ENCODE assay signal across 1 cellular context in the genomic region with DNA sequence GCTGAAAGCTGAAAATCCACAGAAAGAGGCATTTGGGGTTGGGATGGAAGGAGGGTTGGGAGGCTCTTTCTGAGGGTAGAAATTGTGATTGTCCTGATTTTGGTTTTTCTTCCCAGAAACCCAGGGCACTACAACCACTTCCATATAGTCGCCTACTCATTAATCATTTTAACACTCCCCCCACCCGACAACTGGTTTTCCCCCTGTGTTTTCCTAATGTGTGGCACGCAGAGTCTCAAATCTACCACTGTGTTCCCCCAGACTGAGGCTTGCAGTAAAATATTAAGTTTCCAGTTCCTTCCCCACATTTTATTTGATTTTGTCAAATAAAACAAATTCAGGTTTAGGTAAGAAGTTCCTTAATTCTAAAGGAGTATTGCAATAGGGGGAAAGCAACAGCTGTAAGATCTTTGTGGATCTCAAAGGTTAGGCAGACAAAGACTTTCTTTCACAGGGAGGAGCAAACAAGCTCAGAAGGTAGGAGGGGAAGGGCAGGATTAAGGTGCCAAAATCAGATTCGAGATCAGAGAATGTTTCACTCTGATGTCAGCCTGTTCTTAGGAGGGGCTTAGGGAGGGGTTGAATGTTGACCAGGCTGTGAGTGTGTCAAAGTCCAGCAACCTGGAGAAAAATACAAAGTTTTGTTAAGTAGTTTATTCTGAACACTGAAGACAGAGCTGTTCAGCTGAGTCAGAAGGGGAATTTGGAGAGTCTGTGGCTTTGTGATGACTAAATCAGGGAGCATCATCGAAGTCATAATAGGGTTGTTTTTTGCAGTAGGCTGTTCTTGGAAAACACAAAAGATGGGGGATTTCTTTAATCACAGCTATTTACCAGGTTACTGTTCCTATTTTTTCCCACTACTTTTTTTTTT.
TF ChIP-seq lines count a peak whose summit lies in the region.

No MANE protein-coding gene starts in this region.

TF ChIP-seq in HepG2, 621 proteins besides CTCF, POLR2A, EP300 and RAD21 (continued from another document and continues in another):
- TF ChIP-seq ATM (IDR thresholded peaks at IDR 0.05; ENCODE audit: borderline replicate concordance) (no peak), MTA3 (CRISPR knock-in tag; IDR thresholded peaks at IDR 0.05) (no peak), FOXK1 (CRISPR knock-in tag; IDR thresholded peaks at IDR 0.05; ENCODE audit: borderline replicate concordance, low read depth) (peak; percentile 27; the same call in 1 of the 2 replicates), RXRB (CRISPR knock-in tag; IDR thresholded peaks at IDR 0.05; ENCODE audit: borderline replicate concordance) (peak; percentile 27; the same call in 1 of the 2 replicates), ZNF776 (CRISPR knock-in tag; IDR thresholded peaks at IDR 0.05) (no peak), GPBP1L1 (CRISPR knock-in tag; IDR thresholded peaks at IDR 0.05) (no peak), PHF5A (CRISPR knock-in tag; IDR thresholded peaks at IDR 0.05; ENCODE audit: low read depth, unreplicated experiment) (no peak), ZNF7 (CRISPR knock-in tag; IDR thresholded peaks at IDR 0.05) (no peak), ZNF292 (CRISPR knock-in tag; IDR thresholded peaks at IDR 0.05; ENCODE audit: borderline replicate concordance, low read depth) (no peak), HOXA9 (CRISPR knock-in tag; IDR thresholded peaks at IDR 0.05; ENCODE audit: borderline replicate concordance) (no peak), TCF12 (IDR thresholded peaks at IDR 0.05) (no peak), TCF12 (CRISPR knock-in tag; IDR thresholded peaks at IDR 0.05) (no peak), MEIS1 (CRISPR knock-in tag; IDR thresholded peaks at IDR 0.05; ENCODE audit: borderline replicate concordance) (no peak), ZNF317 (CRISPR knock-in tag; IDR thresholded peaks at IDR 0.05) (no peak), DNMT3B (CRISPR knock-in tag; conservative IDR thresholded peaks at IDR 0.05) (0 out of 2 replicates have a peak, but pooled peaks have one; percentile 35), NFE2L1 (CRISPR knock-in tag; IDR thresholded peaks at IDR 0.05; ENCODE audit: borderline replicate concordance) (no peak), CREB3 (CRISPR knock-in tag; IDR thresholded peaks at IDR 0.05) (no peak), ZKSCAN1 (IDR thresholded peaks at IDR 0.05; ENCODE audit: low read length) (no peak), MXD1 (CRISPR knock-in tag; IDR thresholded peaks at IDR 0.05) (no peak), MLX (CRISPR knock-in tag; IDR thresholded peaks at IDR 0.05) (no peak), HMG20B (CRISPR knock-in tag; conservative IDR thresholded peaks at IDR 0.05) (peak; percentile 85; the same call in 1 of the 2 replicates), BCL3 (CRISPR knock-in tag; IDR thresholded peaks at IDR 0.05) (no peak), NFYB (CRISPR knock-in tag; IDR thresholded peaks at IDR 0.05) (no peak), MIER2 (CRISPR knock-in tag; IDR thresholded peaks at IDR 0.05) (0 out of 2 replicates have a peak, but pooled peaks have one; percentile 31), HES4 (CRISPR knock-in tag; IDR thresholded peaks at IDR 0.05; ENCODE audit: borderline replicate concordance) (no peak), STAT5B (CRISPR knock-in tag; IDR thresholded peaks at IDR 0.05) (no peak), HNRNPUL1 (IDR thresholded peaks at IDR 0.05; ENCODE audit: low read depth, low read length) (no peak), ZNF766 (CRISPR knock-in tag; IDR thresholded peaks at IDR 0.05; ENCODE audit: borderline replicate concordance) (no peak), ZMYM4 (CRISPR knock-in tag; IDR thresholded peaks at IDR 0.05) (peak; percentile 49; the same call in 1 of the 2 replicates), SMARCC2 (IDR thresholded peaks at IDR 0.05) (no peak), ETV6 (CRISPR knock-in tag; conservative IDR thresholded peaks at IDR 0.05) (no peak), SKIL (CRISPR knock-in tag; IDR thresholded peaks at IDR 0.05; ENCODE audit: borderline replicate concordance) (no peak), ARNT2 (CRISPR knock-in tag; IDR thresholded peaks at IDR 0.05; ENCODE audit: low read depth) (no peak), MAFF (IDR thresholded peaks at IDR 0.05; ENCODE audit: low read depth, low read length) (no peak)
- TF ChIP-seq, protein P1, sequence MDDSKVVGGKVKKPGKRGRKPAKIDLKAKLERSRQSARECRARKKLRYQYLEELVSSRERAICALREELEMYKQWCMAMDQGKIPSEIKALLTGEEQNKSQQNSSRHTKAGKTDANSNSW (CRISPR knock-in tag; IDR thresholded peaks at IDR 0.05; ENCODE audit: borderline replicate concordance) = no peak
- TF ChIP-seq, protein P2, sequence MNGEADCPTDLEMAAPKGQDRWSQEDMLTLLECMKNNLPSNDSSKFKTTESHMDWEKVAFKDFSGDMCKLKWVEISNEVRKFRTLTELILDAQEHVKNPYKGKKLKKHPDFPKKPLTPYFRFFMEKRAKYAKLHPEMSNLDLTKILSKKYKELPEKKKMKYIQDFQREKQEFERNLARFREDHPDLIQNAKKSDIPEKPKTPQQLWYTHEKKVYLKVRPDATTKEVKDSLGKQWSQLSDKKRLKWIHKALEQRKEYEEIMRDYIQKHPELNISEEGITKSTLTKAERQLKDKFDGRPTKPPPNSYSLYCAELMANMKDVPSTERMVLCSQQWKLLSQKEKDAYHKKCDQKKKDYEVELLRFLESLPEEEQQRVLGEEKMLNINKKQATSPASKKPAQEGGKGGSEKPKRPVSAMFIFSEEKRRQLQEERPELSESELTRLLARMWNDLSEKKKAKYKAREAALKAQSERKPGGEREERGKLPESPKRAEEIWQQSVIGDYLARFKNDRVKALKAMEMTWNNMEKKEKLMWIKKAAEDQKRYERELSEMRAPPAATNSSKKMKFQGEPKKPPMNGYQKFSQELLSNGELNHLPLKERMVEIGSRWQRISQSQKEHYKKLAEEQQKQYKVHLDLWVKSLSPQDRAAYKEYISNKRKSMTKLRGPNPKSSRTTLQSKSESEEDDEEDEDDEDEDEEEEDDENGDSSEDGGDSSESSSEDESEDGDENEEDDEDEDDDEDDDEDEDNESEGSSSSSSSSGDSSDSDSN (CRISPR knock-in tag; IDR thresholded peaks at IDR 0.05) = no peak
- TF ChIP-seq, protein P3, sequence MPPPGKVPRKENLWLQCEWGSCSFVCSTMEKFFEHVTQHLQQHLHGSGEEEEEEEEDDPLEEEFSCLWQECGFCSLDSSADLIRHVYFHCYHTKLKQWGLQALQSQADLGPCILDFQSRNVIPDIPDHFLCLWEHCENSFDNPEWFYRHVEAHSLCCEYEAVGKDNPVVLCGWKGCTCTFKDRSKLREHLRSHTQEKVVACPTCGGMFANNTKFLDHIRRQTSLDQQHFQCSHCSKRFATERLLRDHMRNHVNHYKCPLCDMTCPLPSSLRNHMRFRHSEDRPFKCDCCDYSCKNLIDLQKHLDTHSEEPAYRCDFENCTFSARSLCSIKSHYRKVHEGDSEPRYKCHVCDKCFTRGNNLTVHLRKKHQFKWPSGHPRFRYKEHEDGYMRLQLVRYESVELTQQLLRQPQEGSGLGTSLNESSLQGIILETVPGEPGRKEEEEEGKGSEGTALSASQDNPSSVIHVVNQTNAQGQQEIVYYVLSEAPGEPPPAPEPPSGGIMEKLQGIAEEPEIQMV (CRISPR knock-in tag; IDR thresholded peaks at IDR 0.05; ENCODE audit: low read depth) = no peak
- TF ChIP-seq, protein P4, sequence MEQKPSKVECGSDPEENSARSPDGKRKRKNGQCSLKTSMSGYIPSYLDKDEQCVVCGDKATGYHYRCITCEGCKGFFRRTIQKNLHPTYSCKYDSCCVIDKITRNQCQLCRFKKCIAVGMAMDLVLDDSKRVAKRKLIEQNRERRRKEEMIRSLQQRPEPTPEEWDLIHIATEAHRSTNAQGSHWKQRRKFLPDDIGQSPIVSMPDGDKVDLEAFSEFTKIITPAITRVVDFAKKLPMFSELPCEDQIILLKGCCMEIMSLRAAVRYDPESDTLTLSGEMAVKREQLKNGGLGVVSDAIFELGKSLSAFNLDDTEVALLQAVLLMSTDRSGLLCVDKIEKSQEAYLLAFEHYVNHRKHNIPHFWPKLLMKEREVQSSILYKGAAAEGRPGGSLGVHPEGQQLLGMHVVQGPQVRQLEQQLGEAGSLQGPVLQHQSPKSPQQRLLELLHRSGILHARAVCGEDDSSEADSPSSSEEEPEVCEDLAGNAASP (CRISPR knock-in tag; IDR thresholded peaks at IDR 0.05; ENCODE audit: borderline replicate concordance) = peak; percentile 48; the same call in 1 of the 2 replicates
- TF ChIP-seq, protein P5, sequence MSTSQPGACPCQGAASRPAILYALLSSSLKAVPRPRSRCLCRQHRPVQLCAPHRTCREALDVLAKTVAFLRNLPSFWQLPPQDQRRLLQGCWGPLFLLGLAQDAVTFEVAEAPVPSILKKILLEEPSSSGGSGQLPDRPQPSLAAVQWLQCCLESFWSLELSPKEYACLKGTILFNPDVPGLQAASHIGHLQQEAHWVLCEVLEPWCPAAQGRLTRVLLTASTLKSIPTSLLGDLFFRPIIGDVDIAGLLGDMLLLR (CRISPR knock-in tag; IDR thresholded peaks at IDR 0.05) = no peak
- TF ChIP-seq, protein P6, sequence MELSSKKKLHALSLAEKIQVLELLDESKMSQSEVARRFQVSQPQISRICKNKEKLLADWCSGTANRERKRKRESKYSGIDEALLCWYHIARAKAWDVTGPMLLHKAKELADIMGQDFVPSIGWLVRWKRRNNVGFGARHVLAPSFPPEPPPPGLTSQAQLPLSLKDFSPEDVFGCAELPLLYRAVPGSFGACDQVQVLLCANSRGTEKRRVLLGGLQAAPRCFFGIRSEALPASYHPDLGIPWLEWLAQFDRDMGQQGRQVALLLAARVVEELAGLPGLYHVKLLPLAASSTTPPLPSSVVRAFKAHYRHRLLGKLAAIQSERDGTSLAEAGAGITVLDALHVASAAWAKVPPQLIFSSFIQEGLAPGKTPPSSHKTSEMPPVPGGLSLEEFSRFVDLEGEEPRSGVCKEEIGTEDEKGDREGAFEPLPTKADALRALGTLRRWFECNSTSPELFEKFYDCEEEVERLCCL (CRISPR knock-in tag; IDR thresholded peaks at IDR 0.05; ENCODE audit: borderline replicate concordance) = no peak
- TF ChIP-seq, protein P7, sequence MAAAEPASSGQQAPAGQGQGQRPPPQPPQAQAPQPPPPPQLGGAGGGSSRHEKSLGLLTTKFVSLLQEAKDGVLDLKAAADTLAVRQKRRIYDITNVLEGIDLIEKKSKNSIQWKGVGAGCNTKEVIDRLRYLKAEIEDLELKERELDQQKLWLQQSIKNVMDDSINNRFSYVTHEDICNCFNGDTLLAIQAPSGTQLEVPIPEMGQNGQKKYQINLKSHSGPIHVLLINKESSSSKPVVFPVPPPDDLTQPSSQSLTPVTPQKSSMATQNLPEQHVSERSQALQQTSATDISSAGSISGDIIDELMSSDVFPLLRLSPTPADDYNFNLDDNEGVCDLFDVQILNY (CRISPR knock-in tag; conservative IDR thresholded peaks at IDR 0.05) = no peak
